ENCODE assay signal across 14 cellular contexts in the genomic region with DNA sequence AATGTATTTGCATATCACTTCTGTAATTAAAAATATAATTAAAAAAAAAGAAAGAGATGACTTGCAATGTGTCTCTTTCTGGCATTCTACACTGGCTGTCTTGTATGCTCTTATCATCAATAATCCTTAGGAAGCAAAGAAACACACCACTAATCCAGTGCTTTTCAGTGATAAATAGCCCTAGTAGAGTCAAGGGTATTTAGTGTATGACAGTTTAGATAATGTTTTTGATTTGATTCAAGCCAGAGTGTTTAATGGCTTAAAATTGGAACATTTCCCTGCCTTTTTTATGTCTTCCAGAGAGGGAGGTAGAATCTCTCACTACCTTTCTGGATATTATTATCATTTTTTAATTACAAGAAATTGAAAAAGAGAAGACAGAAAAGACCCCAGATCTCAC. TPM values are rescaled to one million over a fixed set of nuclear protein-coding genes. Genes with fewer than 3 reads are reported as not detected.
DNase-seq lines count a peak whose midpoint lies in the region; ATAC-seq, FAIRE-seq and TF ChIP-seq lines count a peak whose summit lies in the region.
"Had no signal": no experiment of that assay in that cellular context is flagged by ENCODE, and none has a peak within 500 bp of the region (broad histone marks: within the 10 kb centered on the region; RNA-seq: fewer than 3 reads in every experiment).

No MANE protein-coding gene starts in this region.

- DNase-seq in PC-3 (no peak), keratinocyte (ENCODE audit: low read depth, low spot score) (no peak), spleen (no peak), left lung (no peak)
- DNase-seq: CD4-positive, alpha-beta memory T cell; DMS153; DMS79; GDM1; H9 had no signal

- peaks cover 10% of the 10 kb centered on the region for H3F3A ChIP-seq in PC-3 (ENCODE audit: low read length, unreplicated experiment)

- H3K9me2 ChIP-seq in PC-3 (replicated peaks; ENCODE audit: low read length), result no peaks in the 10 kb centered on the region

- H3K4me3 ChIP-seq in PC-3 (ENCODE audit: low read length) (no peak overlapping the region; the same call in 1 of the 2 replicates), keratinocyte (ENCODE audit: control insufficient read depth in 2 of 3, extremely low read depth in 1 of 3, insufficient read depth in 2 of 3, low read depth in 1 of 3, low read length in 3 of 3) (no peak overlapping the region), spleen (no peak overlapping the region), left lung (no peak overlapping the region)
- H3K4me3 ChIP-seq: BLaER1 had no signal

- H3K4me2 ChIP-seq in PC-3 (ENCODE audit: low read length) (peak overlapping the region; percentile 65), keratinocyte (ENCODE audit: control insufficient read depth, extremely low read depth, insufficient read depth, low read depth, low read length) (no peak overlapping the region)
- H3K4me2 ChIP-seq: BLaER1 had no signal

- TF ChIP-seq POLR2A in spleen (IDR thresholded peaks at IDR 0.05), result no peak

- TF ChIP-seq CTCF in PC-3 (conservative IDR thresholded peaks at IDR 0.05; ENCODE audit: low read depth, low read length) (no peak), keratinocyte (optimal IDR thresholded peaks at IDR 0.05 in 1 of 3, IDR thresholded peaks at IDR 0.05 in 1 of 3, conservative IDR thresholded peaks at IDR 0.05 in 1 of 3; ENCODE audit: extremely low read depth in 1 of 3, insufficient read depth in 2 of 3, low read length in 3 of 3) (no peak), spleen (IDR thresholded peaks at IDR 0.05 in 8 of 11, conservative IDR thresholded peaks at IDR 0.05 in 3 of 11) (no peak), left lung (IDR thresholded peaks at IDR 0.05) (no peak)

- H3K79me2 ChIP-seq in PC-3 (ENCODE audit: low read length), result no peaks in the 10 kb centered on the region
- H3K79me2 ChIP-seq in keratinocyte (ENCODE audit: control insufficient read depth, insufficient read depth, low read length), result no peaks in the 10 kb centered on the region

- intact Hi-C loops in PC-3 (cut with micrococcal nuclease), result loop anchor here (2.0 kb wide), 1 partner anchor 13 kb away; no protein-coding TSS in a partner anchor
- intact Hi-C loops in spleen (cut with DNase I; ENCODE audit: low total_unique reads), result no loop called here
- intact Hi-C loops in left lung (cut with DNase I), result no loop called here

- H3K27ac ChIP-seq in PC-3 (ENCODE audit: low read length) (peak overlapping the region; percentile 94), keratinocyte (ENCODE audit: control insufficient read depth, insufficient read depth, low read length) (no peak overlapping the region), spleen (no peak overlapping the region), left lung (no peak overlapping the region)
- H3K27ac ChIP-seq: BLaER1 had no signal

- H3K27me3 ChIP-seq in PC-3 (ENCODE audit: low read length) (no peaks in the 10 kb centered on the region), keratinocyte (ENCODE audit: control insufficient read depth, extremely low read depth, insufficient read depth, low read length) (no peaks in the 10 kb centered on the region), spleen (replicated peaks in 1 of 7) (no peaks in the 10 kb centered on the region), left lung (no peaks in the 10 kb centered on the region)
- H3K27me3 ChIP-seq: BLaER1 had no signal

- CTCF ChIA-PET in PC-3 (lab: Charles Lee), result no interaction called here

- POLR2A ChIA-PET in PC-3 (lab: Charles Lee; ENCODE audit: unreplicated experiment), result no interaction called here

- H4K20me1 ChIP-seq in PC-3 (ENCODE audit: low read length) (no peaks in the 10 kb centered on the region), keratinocyte (ENCODE audit: control insufficient read depth, extremely low read depth, insufficient read depth, low read length) (no peaks in the 10 kb centered on the region)
- H4K20me1 ChIP-seq: BLaER1 had no signal

- no peak for FAIRE-seq in keratinocyte (lab: Jason Lieb, UNC)
- FAIRE-seq: A204.1, H1 had no signal

- H2AFZ ChIP-seq in PC-3 (ENCODE audit: low read length), result no peak overlapping the region
- peak overlapping the region; percentile 8 for H2AFZ ChIP-seq in keratinocyte (ENCODE audit: control insufficient read depth, low read length)

- ATAC-seq in PC-3, result no peak
- ATAC-seq in SK-N-SH treated with all-trans-retinoic acid at 6 μM for 48 hours, result peak; percentile 89
- ATAC-seq in HG03432 (IDR thresholded peaks at IDR 0.05; ENCODE audit: unreplicated experiment), result no peak
- no peak for ATAC-seq in left lung

- no peaks in the 10 kb centered on the region for H3K9me3 ChIP-seq in PC-3 (ENCODE audit: low read length)
- H3K9me3 ChIP-seq in keratinocyte (ENCODE audit: control insufficient read depth, low read depth, low read length), result no peaks in the 10 kb centered on the region
- peaks cover 0 to 6% (median 0%) of the 10 kb centered on the region in 8 donors for H3K9me3 ChIP-seq in spleen
- no peaks in the 10 kb centered on the region for H3K9me3 ChIP-seq in left lung
- H3K9me3 ChIP-seq: BLaER1 had no signal

- H3K36me3 ChIP-seq in PC-3 (ENCODE audit: low read depth, low read length) (no peaks in the 10 kb centered on the region), keratinocyte (ENCODE audit: control insufficient read depth in 2 of 2, extremely low read depth in 1 of 2, insufficient read depth in 2 of 2, low read length in 2 of 2) (no peaks in the 10 kb centered on the region), spleen (no peaks in the 10 kb centered on the region), left lung (no peaks in the 10 kb centered on the region)
- H3K36me3 ChIP-seq: BLaER1 had no signal

- peak overlapping the region; percentile 79 for H3K9ac ChIP-seq in PC-3 (ENCODE audit: low read length)
- no peak overlapping the region for H3K9ac ChIP-seq in keratinocyte (ENCODE audit: control insufficient read depth, extremely low read depth, insufficient read depth, low read length)
- H3K9ac ChIP-seq: BLaER1 had no signal

- dilution Hi-C loops in keratinocyte (cut with MboI; ENCODE audit: extremely low pct_ligation_motif_present, low sequenced_read_pairs), result no loop called here

- H3K4me1 ChIP-seq in PC-3 (ENCODE audit: insufficient read depth, low read length) (peaks cover 43% of the 10 kb centered on the region), keratinocyte (ENCODE audit: control insufficient read depth, extremely low read depth, insufficient read depth, low read length) (peaks cover 11% of the 10 kb centered on the region), spleen (no peaks in the 10 kb centered on the region), left lung (peaks cover 0 to 7% of the 10 kb centered on the region in 2 donors)
- H3K4me1 ChIP-seq: BLaER1 had no signal

- no peaks in the 10 kb centered on the region for H3K9me1 ChIP-seq in keratinocyte (ENCODE audit: control insufficient read depth, extremely low read depth, insufficient read depth, low read length)

- BruUV-seq in PC-3 (replicated peaks; lab: Mats Ljungman, UMichigan), result no TSS peak

TF ChIP-seq in SK-N-SH treated with all-trans-retinoic acid at 6 μM for 48 hours, 23 proteins besides CTCF, POLR2A, EP300 and RAD21:
- TF ChIP-seq CSDC2 (CRISPR knock-in tag; IDR thresholded peaks at IDR 0.05), result no peak
- peak; percentile 91 for TF ChIP-seq TOX (CRISPR knock-in tag; IDR thresholded peaks at IDR 0.05; ENCODE audit: borderline replicate concordance)

RNA-seq across cellular contexts. Expression of gene CXCL8, which starts 48.6 kb away (rescaled TPM):
- total RNA-seq in PC-3 (2014; rRNA removed) (360 and 477 TPM in 2 replicates), spleen (10 to 100 TPM in 2 of 7 donors, 1 to 10 TPM in 1, under 1 TPM in 4; 0.28 to 28.4 (median 0.94) TPM), left lung (10 to 100 TPM; 12.3 to 80.4 TPM)
- polyA plus RNA-seq in keratinocyte (2.7 to 65.4 TPM (median 23.4 TPM) in 3 replicates), spleen (1 to 10 TPM in 1 of 3 donors, under 1 TPM in 2; 0.59 to 3.7 (median 0.61) TPM)
- polyA plus RNA-seq in keratinocyte (2011; ENCODE audit: low read depth), result 5.1 TPM
- 7.6 and 11.8 TPM in 2 replicates for polyA plus RNA-seq in keratinocyte (2011; cell fraction: cytosol; rRNA removed)
- polyA plus RNA-seq in keratinocyte (2011; cell fraction: nucleus; rRNA removed), result 56.0 and 72.0 TPM in 2 replicates
- polyA plus RNA-seq in keratinocyte (2012; ENCODE audit: low replicate concordance), result 3.7 and 8.9 TPM in 2 replicates
- polyA minus RNA-seq in keratinocyte, result 4.8 to 21.1 TPM (median 11.8 TPM) in 3 replicates
- 2.3 TPM for polyA minus RNA-seq in keratinocyte (2011; cell fraction: cytosol; rRNA and poly(A)+ RNA removed)
- polyA minus RNA-seq in keratinocyte (2011; cell fraction: nucleus; rRNA and poly(A)+ RNA removed), result 29.4 and 69.4 TPM in 2 replicates
- total RNA-seq: H1, H9 had no signal
- polyA plus RNA-seq: H1 had no signal
